9 cellular contexts compared by ENCODE assay signal in genomic region chr19:8069116-8069973, GRCh38.
A peak's percentile ranks its signal among the peaks of the same experiment; 100 is the strongest.
DNase-seq lines count a peak whose midpoint lies in the region; ATAC-seq, FAIRE-seq and TF ChIP-seq lines count a peak whose summit lies in the region.
"Had no signal": no experiment of that assay in that cellular context is flagged by ENCODE, and none has a peak within 500 bp of the region (broad histone marks: within the 10 kb centered on the region; RNA-seq: fewer than 3 reads in every experiment).

No MANE protein-coding gene starts in this region.

- H3K4me3 Mint-ChIP-seq in nephron progenitor cell, result no peak overlapping the region

- TF ChIP-seq CTCF in astrocyte of the cerebellum (IDR thresholded peaks at IDR 0.05; ENCODE audit: low read depth, low read length, missing control alignments) (peak; percentile 42), nephron progenitor cell (IDR thresholded peaks at IDR 0.05) (peak; percentile 54)

- H3K4me3 ChIP-seq in astrocyte of the cerebellum (ENCODE audit: low read depth, low read length), result no peak overlapping the region
- H3K4me3 ChIP-seq: BLaER1 treated with 17β-estradiol and CSF1 and Interleukin-3, amounts not matched to agents 10 nM and 100 nM had no signal

- peak; percentile 13 for DNase-seq in NCI-H510A treated with DMSO at 0.1 percent for 48 hours (lab: John Stamatoyannopoulos, UW)
- no peak for DNase-seq in NCI-H510A (lab: John Stamatoyannopoulos, UW)
- no peak for DNase-seq in HTR-8/SVneo (ENCODE audit: insufficient read length, low spot score)
- no peak for DNase-seq in astrocyte of the cerebellum (ENCODE audit: low read depth)
- no peak for DNase-seq in nephron progenitor cell
- no peak for DNase-seq in NCI-H1436 treated with DMSO at 0.1 percent for 48 hours (lab: John Stamatoyannopoulos, UW)
- no peak for DNase-seq in NCI-H1417 treated with DMSO at 0.1 percent for 48 hours (lab: John Stamatoyannopoulos, UW)

- H3K4me1 Mint-ChIP-seq in nephron progenitor cell, result no peaks in the 10 kb centered on the region

- H3K27ac Mint-ChIP-seq in nephron progenitor cell, result peak overlapping the region; percentile 63

- FAIRE-seq in HTR-8/SVneo (lab: Jason Lieb, UNC), result peak; percentile 40

- no peak for ATAC-seq in GM18498 (IDR thresholded peaks at IDR 0.05; ENCODE audit: unreplicated experiment)

- H3K27me3 Mint-ChIP-seq in nephron progenitor cell (ENCODE audit: low read depth, poor library complexity), result no peaks in the 10 kb centered on the region

- peaks cover 24% of the 10 kb centered on the region for H3K9me3 Mint-ChIP-seq in nephron progenitor cell

- in situ Hi-C loops in astrocyte of the cerebellum (cut with HindIII; ENCODE audit: low sequenced_read_pairs), result no loop called here

- peaks cover 48% of the 10 kb centered on the region for H3K36me3 Mint-ChIP-seq in nephron progenitor cell (ENCODE audit: low read depth)
